1 cellular context compared by ENCODE assay signal in genomic region chr16:78628526-78628925, GRCh38.
TF ChIP-seq lines count a peak whose summit lies in the region.

No MANE protein-coding gene starts in this region.

TF ChIP-seq in GM23338, 12 proteins besides CTCF, POLR2A, EP300 and RAD21 (continued from another document):
- TF ChIP-seq, protein P1, sequence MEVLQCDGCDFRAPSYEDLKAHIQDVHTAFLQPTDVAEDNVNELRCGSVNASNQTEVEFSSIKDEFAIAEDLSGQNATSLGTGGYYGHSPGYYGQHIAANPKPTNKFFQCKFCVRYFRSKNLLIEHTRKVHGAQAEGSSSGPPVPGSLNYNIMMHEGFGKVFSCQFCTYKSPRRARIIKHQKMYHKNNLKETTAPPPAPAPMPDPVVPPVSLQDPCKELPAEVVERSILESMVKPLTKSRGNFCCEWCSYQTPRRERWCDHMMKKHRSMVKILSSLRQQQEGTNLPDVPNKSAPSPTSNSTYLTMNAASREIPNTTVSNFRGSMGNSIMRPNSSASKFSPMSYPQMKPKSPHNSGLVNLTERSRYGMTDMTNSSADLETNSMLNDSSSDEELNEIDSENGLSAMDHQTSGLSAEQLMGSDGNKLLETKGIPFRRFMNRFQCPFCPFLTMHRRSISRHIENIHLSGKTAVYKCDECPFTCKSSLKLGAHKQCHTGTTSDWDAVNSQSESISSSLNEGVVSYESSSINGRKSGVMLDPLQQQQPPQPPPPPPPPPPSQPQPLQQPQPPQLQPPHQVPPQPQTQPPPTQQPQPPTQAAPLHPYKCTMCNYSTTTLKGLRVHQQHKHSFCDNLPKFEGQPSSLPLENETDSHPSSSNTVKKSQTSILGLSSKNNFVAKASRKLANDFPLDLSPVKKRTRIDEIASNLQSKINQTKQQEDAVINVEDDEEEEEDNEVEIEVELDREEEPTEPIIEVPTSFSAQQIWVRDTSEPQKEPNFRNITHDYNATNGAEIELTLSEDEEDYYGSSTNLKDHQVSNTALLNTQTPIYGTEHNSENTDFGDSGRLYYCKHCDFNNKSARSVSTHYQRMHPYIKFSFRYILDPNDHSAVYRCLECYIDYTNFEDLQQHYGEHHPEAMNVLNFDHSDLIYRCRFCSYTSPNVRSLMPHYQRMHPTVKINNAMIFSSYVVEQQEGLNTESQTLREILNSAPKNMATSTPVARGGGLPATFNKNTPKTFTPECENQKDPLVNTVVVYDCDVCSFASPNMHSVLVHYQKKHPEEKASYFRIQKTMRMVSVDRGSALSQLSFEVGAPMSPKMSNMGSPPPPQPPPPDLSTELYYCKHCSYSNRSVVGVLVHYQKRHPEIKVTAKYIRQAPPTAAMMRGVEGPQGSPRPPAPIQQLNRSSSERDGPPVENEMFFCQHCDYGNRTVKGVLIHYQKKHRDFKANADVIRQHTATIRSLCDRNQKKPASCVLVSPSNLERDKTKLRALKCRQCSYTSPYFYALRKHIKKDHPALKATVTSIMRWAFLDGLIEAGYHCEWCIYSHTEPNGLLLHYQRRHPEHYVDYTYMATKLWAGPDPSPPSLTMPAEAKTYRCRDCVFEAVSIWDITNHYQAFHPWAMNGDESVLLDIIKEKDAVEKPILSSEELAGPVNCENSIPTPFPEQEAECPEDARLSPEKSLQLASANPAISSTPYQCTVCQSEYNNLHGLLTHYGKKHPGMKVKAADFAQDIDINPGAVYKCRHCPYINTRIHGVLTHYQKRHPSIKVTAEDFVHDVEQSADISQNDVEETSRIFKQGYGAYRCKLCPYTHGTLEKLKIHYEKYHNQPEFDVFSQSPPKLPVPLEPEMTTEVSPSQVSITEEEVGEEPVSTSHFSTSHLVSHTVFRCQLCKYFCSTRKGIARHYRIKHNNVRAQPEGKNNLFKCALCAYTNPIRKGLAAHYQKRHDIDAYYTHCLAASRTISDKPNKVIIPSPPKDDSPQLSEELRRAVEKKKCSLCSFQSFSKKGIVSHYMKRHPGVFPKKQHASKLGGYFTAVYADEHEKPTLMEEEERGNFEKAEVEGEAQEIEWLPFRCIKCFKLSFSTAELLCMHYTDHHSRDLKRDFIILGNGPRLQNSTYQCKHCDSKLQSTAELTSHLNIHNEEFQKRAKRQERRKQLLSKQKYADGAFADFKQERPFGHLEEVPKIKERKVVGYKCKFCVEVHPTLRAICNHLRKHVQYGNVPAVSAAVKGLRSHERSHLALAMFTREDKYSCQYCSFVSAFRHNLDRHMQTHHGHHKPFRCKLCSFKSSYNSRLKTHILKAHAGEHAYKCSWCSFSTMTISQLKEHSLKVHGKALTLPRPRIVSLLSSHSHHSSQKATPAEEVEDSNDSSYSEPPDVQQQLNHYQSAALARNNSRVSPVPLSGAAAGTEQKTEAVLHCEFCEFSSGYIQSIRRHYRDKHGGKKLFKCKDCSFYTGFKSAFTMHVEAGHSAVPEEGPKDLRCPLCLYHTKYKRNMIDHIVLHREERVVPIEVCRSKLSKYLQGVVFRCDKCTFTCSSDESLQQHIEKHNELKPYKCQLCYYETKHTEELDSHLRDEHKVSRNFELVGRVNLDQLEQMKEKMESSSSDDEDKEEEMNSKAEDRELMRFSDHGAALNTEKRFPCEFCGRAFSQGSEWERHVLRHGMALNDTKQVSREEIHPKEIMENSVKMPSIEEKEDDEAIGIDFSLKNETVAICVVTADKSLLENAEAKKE (CRISPR knock-in tag; IDR thresholded peaks at IDR 0.05): no peak
- no peak for TF ChIP-seq EZH2phosphoT487 (IDR thresholded peaks at IDR 0.05; ENCODE audit: unreplicated experiment)
- TF ChIP-seq, protein P2, sequence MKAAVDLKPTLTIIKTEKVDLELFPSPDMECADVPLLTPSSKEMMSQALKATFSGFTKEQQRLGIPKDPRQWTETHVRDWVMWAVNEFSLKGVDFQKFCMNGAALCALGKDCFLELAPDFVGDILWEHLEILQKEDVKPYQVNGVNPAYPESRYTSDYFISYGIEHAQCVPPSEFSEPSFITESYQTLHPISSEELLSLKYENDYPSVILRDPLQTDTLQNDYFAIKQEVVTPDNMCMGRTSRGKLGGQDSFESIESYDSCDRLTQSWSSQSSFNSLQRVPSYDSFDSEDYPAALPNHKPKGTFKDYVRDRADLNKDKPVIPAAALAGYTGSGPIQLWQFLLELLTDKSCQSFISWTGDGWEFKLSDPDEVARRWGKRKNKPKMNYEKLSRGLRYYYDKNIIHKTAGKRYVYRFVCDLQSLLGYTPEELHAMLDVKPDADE (IDR thresholded peaks at IDR 0.05): no peak
- no peak for TF ChIP-seq POLR2AphosphoS5 (IDR thresholded peaks at IDR 0.05; ENCODE audit: low read depth)
- no peak for TF ChIP-seq REST (IDR thresholded peaks at IDR 0.05; ENCODE audit: unreplicated experiment)
- TF ChIP-seq JUNB (IDR thresholded peaks at IDR 0.05; ENCODE audit: unreplicated experiment): no peak
- no peak for TF ChIP-seq NANOG (IDR thresholded peaks at IDR 0.05; ENCODE audit: borderline replicate concordance)
TF ChIP-seq in GM23338: peak in this region for 0.
